ENCODE assay signal across 1 cellular context in genomic region chr12:6752931-6753771, GRCh38.
A peak's percentile ranks its signal among the peaks of the same experiment; 100 is the strongest.
TF ChIP-seq lines count a peak whose summit lies in the region.

TSS of gene MLF2 (minus strand) at chr12:6753141. CDS start at chr12:6752334, 807 bp downstream.

TF ChIP-seq in HepG2, 621 proteins besides CTCF, POLR2A, EP300 and RAD21 (continued from another document and continues in another):
- TF ChIP-seq HMGXB3 (CRISPR knock-in tag; IDR thresholded peaks at IDR 0.05; ENCODE audit: borderline replicate concordance) (no peak), ZNF770 (CRISPR knock-in tag; IDR thresholded peaks at IDR 0.05) (peak; percentile 68; the same call in 1 of the 2 replicates), KAT2B (IDR thresholded peaks at IDR 0.05; ENCODE audit: borderline replicate concordance, low read depth, low read length) (no peak), SIN3B (IDR thresholded peaks at IDR 0.05; ENCODE audit: low read length) (no peak; the same call in 1 of the 2 replicates), PRMT3 (CRISPR knock-in tag; IDR thresholded peaks at IDR 0.05; ENCODE audit: borderline replicate concordance, low read depth) (no peak; the same call in 1 of the 2 replicates), GLMP (CRISPR knock-in tag; IDR thresholded peaks at IDR 0.05; ENCODE audit: borderline replicate concordance) (no peak), ZNF3 (CRISPR knock-in tag; IDR thresholded peaks at IDR 0.05) (peak; percentile 20; the same call in 1 of the 2 replicates), RCOR2 (CRISPR knock-in tag; IDR thresholded peaks at IDR 0.05) (0 out of 2 replicates have a peak, but pooled peaks have one; percentile 31), ZBTB2 (CRISPR knock-in tag; IDR thresholded peaks at IDR 0.05; ENCODE audit: low read depth) (peak; percentile 31; the same call in 1 of the 2 replicates), RFX1 (IDR thresholded peaks at IDR 0.05) (no peak), ZNF552 (CRISPR knock-in tag; IDR thresholded peaks at IDR 0.05; ENCODE audit: borderline replicate concordance) (peak; percentile 78; the same call in 1 of the 2 replicates), ZBTB14 (CRISPR knock-in tag; IDR thresholded peaks at IDR 0.05) (no peak), CENPBD1 (CRISPR knock-in tag; IDR thresholded peaks at IDR 0.05; ENCODE audit: borderline replicate concordance, low read depth) (no peak), KDM2A (CRISPR knock-in tag; IDR thresholded peaks at IDR 0.05; ENCODE audit: borderline replicate concordance, low read depth) (peak; percentile 50), GTF2F1 (IDR thresholded peaks at IDR 0.05; ENCODE audit: low read length) (no peak), PRDM4 (CRISPR knock-in tag; IDR thresholded peaks at IDR 0.05; ENCODE audit: borderline replicate concordance) (no peak), ARHGAP35 (CRISPR knock-in tag; IDR thresholded peaks at IDR 0.05; ENCODE audit: borderline replicate concordance) (peak; percentile 7; the same call in 1 of the 2 replicates), ZNF121 (CRISPR knock-in tag; IDR thresholded peaks at IDR 0.05) (peak; percentile 53; the same call in 1 of the 2 replicates), RBFOX2 (IDR thresholded peaks at IDR 0.05; ENCODE audit: low read depth, low read length) (peak; percentile 97), ZBTB44 (CRISPR knock-in tag; IDR thresholded peaks at IDR 0.05) (no peak), HDAC1 (CRISPR knock-in tag; IDR thresholded peaks at IDR 0.05) (peak; percentile 76), PHB2 (IDR thresholded peaks at IDR 0.05; ENCODE audit: partially characterized antibody) (no peak), BCL6 (CRISPR knock-in tag; IDR thresholded peaks at IDR 0.05) (no peak; the same call in 1 of the 2 replicates), ZFP91 (CRISPR knock-in tag; IDR thresholded peaks at IDR 0.05; ENCODE audit: borderline replicate concordance) (peak; percentile 92; the same call in 1 of the 2 replicates), RNF219 (CRISPR knock-in tag; IDR thresholded peaks at IDR 0.05) (no peak), FUBP1 (CRISPR knock-in tag; IDR thresholded peaks at IDR 0.05; ENCODE audit: borderline replicate concordance) (no peak), DPF2 (CRISPR knock-in tag; IDR thresholded peaks at IDR 0.05; ENCODE audit: borderline replicate concordance, low read depth) (no peak), ZNF326 (CRISPR knock-in tag; IDR thresholded peaks at IDR 0.05; ENCODE audit: borderline replicate concordance) (no peak), ZBTB20 (CRISPR knock-in tag; IDR thresholded peaks at IDR 0.05; ENCODE audit: borderline replicate concordance, low read depth) (0 out of 2 replicates have a peak, but pooled peaks have one; percentile 12), PAF1 (CRISPR knock-in tag; IDR thresholded peaks at IDR 0.05) (no peak)
